1 cellular context compared by ENCODE assay signal in the genomic region with DNA sequence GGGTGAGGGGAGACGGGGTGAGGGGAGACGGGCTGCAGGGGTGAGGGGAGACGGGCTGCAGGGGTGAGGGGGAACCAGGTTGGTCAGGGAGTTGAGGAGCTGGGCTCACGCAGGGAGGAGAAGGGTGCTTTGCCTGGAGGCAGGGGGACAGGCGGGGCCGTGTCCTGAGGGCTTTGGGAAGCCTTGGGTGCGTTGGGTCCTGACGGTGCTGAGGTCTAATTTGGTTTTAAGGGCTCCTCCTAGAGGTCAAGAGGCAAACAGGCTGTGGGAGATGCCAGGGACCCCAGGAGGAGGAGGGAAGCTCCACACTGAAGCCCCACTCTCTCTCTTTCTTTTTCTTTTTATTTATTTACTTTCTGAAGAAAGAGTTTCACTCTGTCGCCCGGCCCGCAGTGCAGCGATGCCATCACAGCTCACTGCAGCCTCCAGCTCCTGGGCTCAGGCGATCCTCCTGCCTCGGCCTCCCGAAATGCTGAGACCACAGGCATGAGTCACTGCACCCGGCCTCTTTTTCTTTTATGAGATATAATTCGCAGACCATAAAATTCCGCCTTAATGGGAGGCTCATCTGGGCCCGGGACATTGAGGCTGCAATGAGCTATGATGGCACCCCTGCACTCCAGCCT.
TF ChIP-seq lines count a peak whose summit lies in the region.

No MANE protein-coding gene starts in this region.

TF ChIP-seq in K562, 482 proteins besides CTCF, POLR2A, EP300 and RAD21:
- TF ChIP-seq CREM (IDR thresholded peaks at IDR 0.05; ENCODE audit: low read depth) (no peak), HIVEP1 (CRISPR knock-in tag; IDR thresholded peaks at IDR 0.05) (no peak), ARNT (IDR thresholded peaks at IDR 0.05) (no peak), RAD51 (IDR thresholded peaks at IDR 0.05; ENCODE audit: borderline replicate concordance, low read depth) (no peak), RBM39 (optimal IDR thresholded peaks at IDR 0.05; ENCODE audit: low read depth, low read length) (no peak), IRF2 (CRISPR knock-in tag; IDR thresholded peaks at IDR 0.05) (no peak), RFX5 (IDR thresholded peaks at IDR 0.05; ENCODE audit: low read depth, low read length) (no peak), ZNF431 (CRISPR knock-in tag; IDR thresholded peaks at IDR 0.05) (no peak), ADNP (tag; IDR thresholded peaks at IDR 0.05) (peak; percentile 65; the same call in 1 of the 2 replicates), ZNF695 (CRISPR knock-in tag; IDR thresholded peaks at IDR 0.05) (no peak), NR2C1 (IDR thresholded peaks at IDR 0.05) (no peak), NR2C1 (tag; IDR thresholded peaks at IDR 0.05) (no peak), ZNF408 (CRISPR knock-in tag; IDR thresholded peaks at IDR 0.05; ENCODE audit: low read depth) (no peak), ZNF717 (CRISPR knock-in tag; IDR thresholded peaks at IDR 0.05) (no peak), ZBTB7A (IDR thresholded peaks at IDR 0.05; ENCODE audit: borderline replicate concordance, control insufficient read depth, low read depth, low read length) (0 out of 2 replicates have a peak, but pooled peaks have one; percentile 33), ZNF121 (CRISPR knock-in tag; conservative IDR thresholded peaks at IDR 0.05) (no peak), MTA1 (IDR thresholded peaks at IDR 0.05; ENCODE audit: borderline replicate concordance) (peak; percentile 91; the same call in 1 of the 2 replicates), ZNF274 (IDR thresholded peaks at IDR 0.05; ENCODE audit: borderline replicate concordance, low read depth, low read length) (no peak), ZNF184 (CRISPR knock-in tag; IDR thresholded peaks at IDR 0.05) (no peak), SMAD3 (CRISPR knock-in tag; conservative IDR thresholded peaks at IDR 0.05) (no peak)
- TF ChIP-seq, protein P1, sequence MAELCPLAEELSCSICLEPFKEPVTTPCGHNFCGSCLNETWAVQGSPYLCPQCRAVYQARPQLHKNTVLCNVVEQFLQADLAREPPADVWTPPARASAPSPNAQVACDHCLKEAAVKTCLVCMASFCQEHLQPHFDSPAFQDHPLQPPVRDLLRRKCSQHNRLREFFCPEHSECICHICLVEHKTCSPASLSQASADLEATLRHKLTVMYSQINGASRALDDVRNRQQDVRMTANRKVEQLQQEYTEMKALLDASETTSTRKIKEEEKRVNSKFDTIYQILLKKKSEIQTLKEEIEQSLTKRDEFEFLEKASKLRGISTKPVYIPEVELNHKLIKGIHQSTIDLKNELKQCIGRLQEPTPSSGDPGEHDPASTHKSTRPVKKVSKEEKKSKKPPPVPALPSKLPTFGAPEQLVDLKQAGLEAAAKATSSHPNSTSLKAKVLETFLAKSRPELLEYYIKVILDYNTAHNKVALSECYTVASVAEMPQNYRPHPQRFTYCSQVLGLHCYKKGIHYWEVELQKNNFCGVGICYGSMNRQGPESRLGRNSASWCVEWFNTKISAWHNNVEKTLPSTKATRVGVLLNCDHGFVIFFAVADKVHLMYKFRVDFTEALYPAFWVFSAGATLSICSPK (IDR thresholded peaks at IDR 0.05; ENCODE audit: borderline replicate concordance): no peak
- TF ChIP-seq, protein P2, sequence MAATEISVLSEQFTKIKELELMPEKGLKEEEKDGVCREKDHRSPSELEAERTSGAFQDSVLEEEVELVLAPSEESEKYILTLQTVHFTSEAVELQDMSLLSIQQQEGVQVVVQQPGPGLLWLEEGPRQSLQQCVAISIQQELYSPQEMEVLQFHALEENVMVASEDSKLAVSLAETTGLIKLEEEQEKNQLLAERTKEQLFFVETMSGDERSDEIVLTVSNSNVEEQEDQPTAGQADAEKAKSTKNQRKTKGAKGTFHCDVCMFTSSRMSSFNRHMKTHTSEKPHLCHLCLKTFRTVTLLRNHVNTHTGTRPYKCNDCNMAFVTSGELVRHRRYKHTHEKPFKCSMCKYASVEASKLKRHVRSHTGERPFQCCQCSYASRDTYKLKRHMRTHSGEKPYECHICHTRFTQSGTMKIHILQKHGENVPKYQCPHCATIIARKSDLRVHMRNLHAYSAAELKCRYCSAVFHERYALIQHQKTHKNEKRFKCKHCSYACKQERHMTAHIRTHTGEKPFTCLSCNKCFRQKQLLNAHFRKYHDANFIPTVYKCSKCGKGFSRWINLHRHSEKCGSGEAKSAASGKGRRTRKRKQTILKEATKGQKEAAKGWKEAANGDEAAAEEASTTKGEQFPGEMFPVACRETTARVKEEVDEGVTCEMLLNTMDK (IDR thresholded peaks at IDR 0.05; ENCODE audit: borderline replicate concordance, insufficient read depth, low read depth, low read length, poor library complexity, severe bottlenecking): no peak
- TF ChIP-seq, protein P3, sequence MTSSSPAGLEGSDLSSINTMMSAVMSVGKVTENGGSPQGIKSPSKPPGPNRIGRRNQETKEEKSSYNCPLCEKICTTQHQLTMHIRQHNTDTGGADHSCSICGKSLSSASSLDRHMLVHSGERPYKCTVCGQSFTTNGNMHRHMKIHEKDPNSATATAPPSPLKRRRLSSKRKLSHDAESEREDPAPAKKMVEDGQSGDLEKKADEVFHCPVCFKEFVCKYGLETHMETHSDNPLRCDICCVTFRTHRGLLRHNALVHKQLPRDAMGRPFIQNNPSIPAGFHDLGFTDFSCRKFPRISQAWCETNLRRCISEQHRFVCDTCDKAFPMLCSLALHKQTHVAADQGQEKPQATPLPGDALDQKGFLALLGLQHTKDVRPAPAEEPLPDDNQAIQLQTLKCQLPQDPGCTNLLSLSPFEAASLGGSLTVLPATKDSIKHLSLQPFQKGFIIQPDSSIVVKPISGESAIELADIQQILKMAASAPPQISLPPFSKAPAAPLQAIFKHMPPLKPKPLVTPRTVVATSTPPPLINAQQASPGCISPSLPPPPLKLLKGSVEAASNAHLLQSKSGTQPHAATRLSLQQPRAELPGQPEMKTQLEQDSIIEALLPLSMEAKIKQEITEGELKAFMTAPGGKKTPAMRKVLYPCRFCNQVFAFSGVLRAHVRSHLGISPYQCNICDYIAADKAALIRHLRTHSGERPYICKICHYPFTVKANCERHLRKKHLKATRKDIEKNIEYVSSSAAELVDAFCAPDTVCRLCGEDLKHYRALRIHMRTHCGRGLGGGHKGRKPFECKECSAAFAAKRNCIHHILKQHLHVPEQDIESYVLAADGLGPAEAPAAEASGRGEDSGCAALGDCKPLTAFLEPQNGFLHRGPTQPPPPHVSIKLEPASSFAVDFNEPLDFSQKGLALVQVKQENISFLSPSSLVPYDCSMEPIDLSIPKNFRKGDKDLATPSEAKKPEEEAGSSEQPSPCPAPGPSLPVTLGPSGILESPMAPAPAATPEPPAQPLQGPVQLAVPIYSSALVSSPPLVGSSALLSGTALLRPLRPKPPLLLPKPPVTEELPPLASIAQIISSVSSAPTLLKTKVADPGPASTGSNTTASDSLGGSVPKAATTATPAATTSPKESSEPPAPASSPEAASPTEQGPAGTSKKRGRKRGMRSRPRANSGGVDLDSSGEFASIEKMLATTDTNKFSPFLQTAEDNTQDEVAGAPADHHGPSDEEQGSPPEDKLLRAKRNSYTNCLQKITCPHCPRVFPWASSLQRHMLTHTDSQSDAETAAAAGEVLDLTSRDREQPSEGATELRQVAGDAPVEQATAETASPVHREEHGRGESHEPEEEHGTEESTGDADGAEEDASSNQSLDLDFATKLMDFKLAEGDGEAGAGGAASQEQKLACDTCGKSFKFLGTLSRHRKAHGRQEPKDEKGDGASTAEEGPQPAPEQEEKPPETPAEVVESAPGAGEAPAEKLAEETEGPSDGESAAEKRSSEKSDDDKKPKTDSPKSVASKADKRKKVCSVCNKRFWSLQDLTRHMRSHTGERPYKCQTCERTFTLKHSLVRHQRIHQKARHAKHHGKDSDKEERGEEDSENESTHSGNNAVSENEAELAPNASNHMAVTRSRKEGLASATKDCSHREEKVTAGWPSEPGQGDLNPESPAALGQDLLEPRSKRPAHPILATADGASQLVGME (CRISPR knock-in tag; IDR thresholded peaks at IDR 0.05): no peak
- TF ChIP-seq, protein P4, sequence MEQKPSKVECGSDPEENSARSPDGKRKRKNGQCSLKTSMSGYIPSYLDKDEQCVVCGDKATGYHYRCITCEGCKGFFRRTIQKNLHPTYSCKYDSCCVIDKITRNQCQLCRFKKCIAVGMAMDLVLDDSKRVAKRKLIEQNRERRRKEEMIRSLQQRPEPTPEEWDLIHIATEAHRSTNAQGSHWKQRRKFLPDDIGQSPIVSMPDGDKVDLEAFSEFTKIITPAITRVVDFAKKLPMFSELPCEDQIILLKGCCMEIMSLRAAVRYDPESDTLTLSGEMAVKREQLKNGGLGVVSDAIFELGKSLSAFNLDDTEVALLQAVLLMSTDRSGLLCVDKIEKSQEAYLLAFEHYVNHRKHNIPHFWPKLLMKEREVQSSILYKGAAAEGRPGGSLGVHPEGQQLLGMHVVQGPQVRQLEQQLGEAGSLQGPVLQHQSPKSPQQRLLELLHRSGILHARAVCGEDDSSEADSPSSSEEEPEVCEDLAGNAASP (IDR thresholded peaks at IDR 0.05): no peak
- TF ChIP-seq, protein P5, sequence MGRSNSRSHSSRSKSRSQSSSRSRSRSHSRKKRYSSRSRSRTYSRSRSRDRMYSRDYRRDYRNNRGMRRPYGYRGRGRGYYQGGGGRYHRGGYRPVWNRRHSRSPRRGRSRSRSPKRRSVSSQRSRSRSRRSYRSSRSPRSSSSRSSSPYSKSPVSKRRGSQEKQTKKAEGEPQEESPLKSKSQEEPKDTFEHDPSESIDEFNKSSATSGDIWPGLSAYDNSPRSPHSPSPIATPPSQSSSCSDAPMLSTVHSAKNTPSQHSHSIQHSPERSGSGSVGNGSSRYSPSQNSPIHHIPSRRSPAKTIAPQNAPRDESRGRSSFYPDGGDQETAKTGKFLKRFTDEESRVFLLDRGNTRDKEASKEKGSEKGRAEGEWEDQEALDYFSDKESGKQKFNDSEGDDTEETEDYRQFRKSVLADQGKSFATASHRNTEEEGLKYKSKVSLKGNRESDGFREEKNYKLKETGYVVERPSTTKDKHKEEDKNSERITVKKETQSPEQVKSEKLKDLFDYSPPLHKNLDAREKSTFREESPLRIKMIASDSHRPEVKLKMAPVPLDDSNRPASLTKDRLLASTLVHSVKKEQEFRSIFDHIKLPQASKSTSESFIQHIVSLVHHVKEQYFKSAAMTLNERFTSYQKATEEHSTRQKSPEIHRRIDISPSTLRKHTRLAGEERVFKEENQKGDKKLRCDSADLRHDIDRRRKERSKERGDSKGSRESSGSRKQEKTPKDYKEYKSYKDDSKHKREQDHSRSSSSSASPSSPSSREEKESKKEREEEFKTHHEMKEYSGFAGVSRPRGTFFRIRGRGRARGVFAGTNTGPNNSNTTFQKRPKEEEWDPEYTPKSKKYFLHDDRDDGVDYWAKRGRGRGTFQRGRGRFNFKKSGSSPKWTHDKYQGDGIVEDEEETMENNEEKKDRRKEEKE (IDR thresholded peaks at IDR 0.05; ENCODE audit: borderline replicate concordance in 1 of 2, control insufficient read depth in 1 of 2, low read depth in 2 of 2, low read length in 1 of 2): no peak
